ENCODE assay signal across 12 cellular contexts in the genomic region with DNA sequence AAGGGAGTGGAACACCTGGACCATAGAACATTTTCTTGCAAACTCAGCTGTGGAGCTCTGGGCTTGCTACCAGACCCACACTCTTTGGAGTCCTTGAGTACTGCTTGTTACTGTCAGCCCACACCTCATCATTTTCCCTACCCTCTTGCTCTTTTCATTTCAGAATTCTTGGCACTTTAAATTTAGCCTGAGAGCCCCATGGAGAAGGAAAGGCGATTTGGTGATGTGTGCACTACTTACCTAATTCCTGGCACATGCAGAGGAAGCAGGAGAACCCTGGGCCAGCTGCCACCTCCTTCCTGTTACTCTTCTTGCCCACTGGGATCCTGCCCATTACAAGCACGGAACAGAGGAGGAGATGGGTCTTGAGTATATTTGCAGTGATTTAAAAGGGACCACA. TPM values are rescaled to one million over a fixed set of nuclear protein-coding genes. Genes with fewer than 3 reads are reported as not detected.
A peak's percentile ranks its signal among the peaks of the same experiment; 100 is the strongest.
DNase-seq lines count a peak whose midpoint lies in the region; ATAC-seq and TF ChIP-seq lines count a peak whose summit lies in the region.
"Had no signal": no experiment of that assay in that cellular context is flagged by ENCODE, and none has a peak within 500 bp of the region (broad histone marks: within the 10 kb centered on the region; RNA-seq: fewer than 3 reads in every experiment).

No MANE protein-coding gene starts in this region.

- H3K9me3 Mint-ChIP-seq in glutamatergic neuron (ENCODE audit: unreplicated experiment), result peaks cover 4% of the 10 kb centered on the region

- H3K4me1 Mint-ChIP-seq in glutamatergic neuron (ENCODE audit: low read depth, unreplicated experiment), result peaks cover 15% of the 10 kb centered on the region
- H3K4me1 Mint-ChIP-seq: activated naive CD8-positive, alpha-beta T cell treated with anti-CD3 and anti-CD28 coated beads for 36 hours had no signal

- peaks cover 4% of the 10 kb centered on the region for H3K27me3 Mint-ChIP-seq in glutamatergic neuron (ENCODE audit: unreplicated experiment)
- H3K27me3 Mint-ChIP-seq: activated naive CD8-positive, alpha-beta T cell treated with anti-CD3 and anti-CD28 coated beads for 36 hours had no signal

- no peak for TF ChIP-seq CTCF in glutamatergic neuron (IDR thresholded peaks at IDR 0.05; ENCODE audit: partially characterized antibody, unreplicated experiment)

- DNase-seq in DMS 273 treated with DMSO at 0.1 percent for 48 hours (lab: John Stamatoyannopoulos, UW) (peak; percentile 68), NCI-H69 (lab: John Stamatoyannopoulos, UW) (peak; percentile 78), glutamatergic neuron (no peak), occipital lobe (lab: John Stamatoyannopoulos, UW) (peak; percentile 37), dedifferentiated amniotic fluid mesenchymal stem cell (ENCODE audit: extremely low spot score) (no peak)
- DNase-seq: activated naive CD8-positive, alpha-beta T cell treated with anti-CD3 and anti-CD28 coated beads for 36 hours; NCI-H510A; T-helper 1 cell had no signal

- ATAC-seq in GM18870 (IDR thresholded peaks at IDR 0.05; ENCODE audit: unreplicated experiment) (no peak), HG03442 (IDR thresholded peaks at IDR 0.05; ENCODE audit: unreplicated experiment) (no peak), HG02610 (IDR thresholded peaks at IDR 0.05; ENCODE audit: unreplicated experiment) (no peak)

- H3K36me3 Mint-ChIP-seq in glutamatergic neuron (ENCODE audit: unreplicated experiment), result peaks cover 17% of the 10 kb centered on the region
- H3K36me3 Mint-ChIP-seq: activated naive CD8-positive, alpha-beta T cell treated with anti-CD3 and anti-CD28 coated beads for 36 hours had no signal

- no peak overlapping the region for H3K4me3 Mint-ChIP-seq in glutamatergic neuron (ENCODE audit: unreplicated experiment)
- H3K4me3 Mint-ChIP-seq: activated naive CD8-positive, alpha-beta T cell treated with anti-CD3 and anti-CD28 coated beads for 36 hours; dendritic cell treated with granulocyte-macrophage colony-stimulating factor and Interleukin-4, amounts not matched to agents 40 ng/mL and 50 ng/mL, for 4 days had no signal

- peak overlapping the region; percentile 50 for H3K27ac Mint-ChIP-seq in glutamatergic neuron (ENCODE audit: unreplicated experiment)
- H3K27ac Mint-ChIP-seq: activated naive CD8-positive, alpha-beta T cell treated with anti-CD3 and anti-CD28 coated beads for 36 hours; dendritic cell treated with granulocyte-macrophage colony-stimulating factor and Interleukin-4, amounts not matched to agents 40 ng/mL and 50 ng/mL, for 4 days had no signal

RNA-seq across cellular contexts. Expression of a gene that starts 31.8 kb away (rescaled TPM):
- total RNA-seq in glutamatergic neuron (ENCODE audit: unreplicated experiment) (12.5 TPM), occipital lobe (25.1 TPM)

Comparison
In these comparisons a context has a peak if more than half of its experiments do, and no peak if none do; other contexts are left out.
1. DNase-seq: peak in DMS 273 treated with DMSO at 0.1 percent for 48 hours (single experiment), NCI-H69 (single experiment) and occipital lobe (single experiment); none in glutamatergic neuron (single experiment) and dedifferentiated amniotic fluid mesenchymal stem cell (single experiment).